18 cellular contexts compared by ENCODE assay signal in genomic region chr6:38799529-38800184, GRCh38.
DNase-seq lines count a peak whose midpoint lies in the region; ATAC-seq and TF ChIP-seq lines count a peak whose summit lies in the region.
"Had no signal": no experiment of that assay in that cellular context is flagged by ENCODE, and none has a peak within 500 bp of the region (broad histone marks: within the 10 kb centered on the region; RNA-seq: fewer than 3 reads in every experiment).

No MANE protein-coding gene starts in this region.

- no peaks in the 10 kb centered on the region for H3K36me3 Mint-ChIP-seq in natural killer cell treated with Interleukin-12 subunit alpha and Interleukin-12 subunit beta and Interleukin-15 and Interleukin-18, amount 100 ng/mL, for 72 hours

- no peaks in the 10 kb centered on the region for H3K9me3 Mint-ChIP-seq in natural killer cell treated with Interleukin-12 subunit alpha and Interleukin-12 subunit beta and Interleukin-15 and Interleukin-18, amount 100 ng/mL, for 72 hours

- no peak for TF ChIP-seq CTCF in VCaP (conservative IDR thresholded peaks at IDR 0.05)

- no peak overlapping the region for H3K4me3 Mint-ChIP-seq in natural killer cell treated with Interleukin-12 subunit alpha and Interleukin-12 subunit beta and Interleukin-15 and Interleukin-18, amount 100 ng/mL, for 72 hours

- DNase-seq in NOMO-1 treated with DMSO at 0.1 percent for 48 hours (lab: John Stamatoyannopoulos, UW; ENCODE audit: unreplicated experiment) (peak; percentile 2), NOMO-1 treated with dmso at 0.1 percent for 144 hours (lab: John Stamatoyannopoulos, UW; ENCODE audit: unreplicated experiment) (no peak), C1 segment of cervical spinal cord (lab: John Stamatoyannopoulos, UW) (no peak)
- no peak for DNase-seq in natural killer cell treated with Interleukin-12 subunit alpha and Interleukin-12 subunit beta and Interleukin-15 and Interleukin-18, amount 100 ng/mL, for 72 hours (ENCODE audit: low spot score)
- DNase-seq: AML-193; DMS79 treated with DMSO at 0.1 percent for 48 hours; GM23248; NCI-H1048; NCI-H1436; NCI-H2029 treated with DMSO at 0.1 percent for 48 hours; NK-92 treated with Interleukin-12 subunit alpha and Interleukin-12 subunit beta, amount 100 ng/mL, for 24 hours; PC-9 had no signal

- H3K4me1 Mint-ChIP-seq in natural killer cell treated with Interleukin-12 subunit alpha and Interleukin-12 subunit beta and Interleukin-15 and Interleukin-18, amount 100 ng/mL, for 72 hours (ENCODE audit: low read depth in 2 of 2) = peaks cover 0 to 5% of the 10 kb centered on the region in 2 donors

- peak overlapping the region; percentile 100 for H3K27ac ChIP-seq in VCaP
- H3K27ac ChIP-seq: GM23248, KMS-11, PC-9, SJSA1 had no signal

- peaks cover 38 to 58% of the 10 kb centered on the region in 2 donors for H3K27me3 Mint-ChIP-seq in natural killer cell treated with Interleukin-12 subunit alpha and Interleukin-12 subunit beta and Interleukin-15 and Interleukin-18, amount 100 ng/mL, for 72 hours

- ATAC-seq in esophagus mucosa = peak; percentile 44
- ATAC-seq in GM19328 (IDR thresholded peaks at IDR 0.05; ENCODE audit: unreplicated experiment) = no peak
- no peak for ATAC-seq in natural killer cell treated with Interleukin-12 subunit alpha and Interleukin-12 subunit beta and Interleukin-15 and Interleukin-18, amount 100 ng/mL, for 72 hours
- no peak for ATAC-seq in GM18498 (IDR thresholded peaks at IDR 0.05; ENCODE audit: unreplicated experiment)

- H3K27ac Mint-ChIP-seq in natural killer cell treated with Interleukin-12 subunit alpha and Interleukin-12 subunit beta and Interleukin-15 and Interleukin-18, amount 100 ng/mL, for 72 hours = no peak overlapping the region
